ENCODE assay signal across 26 cellular contexts in the genomic region with DNA sequence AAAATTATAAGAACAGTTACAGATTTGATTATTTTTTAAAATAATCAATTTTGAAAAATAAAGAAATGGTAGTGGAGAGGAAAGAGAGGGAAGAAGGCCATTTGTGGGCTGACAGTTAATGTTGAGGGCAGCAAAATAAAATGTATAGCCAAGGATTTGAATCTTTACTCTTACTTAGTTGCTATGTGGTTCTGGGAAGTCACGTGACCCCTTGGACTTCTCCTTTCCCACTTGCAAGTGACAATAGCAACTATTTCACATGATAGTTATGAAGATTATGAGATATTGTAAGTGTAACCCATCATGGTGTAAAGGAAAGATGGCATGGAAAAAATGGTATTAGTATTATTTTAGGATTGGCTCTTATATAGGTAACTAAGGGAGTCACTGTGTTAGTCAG.
"Had no signal": no experiment of that assay in that cellular context is flagged by ENCODE, and none has a peak within 500 bp of the region (broad histone marks: within the 10 kb centered on the region; RNA-seq: fewer than 3 reads in every experiment).

No MANE protein-coding gene starts in this region.

- H3K36me3 ChIP-seq: colonic mucosa, esophagus squamous epithelium, gastrocnemius medialis, heart right ventricle, left lung, lower lobe of right lung had no signal

- H3K4me3 ChIP-seq: colonic mucosa, esophagus squamous epithelium, gastrocnemius medialis, heart right ventricle, left lung, lower lobe of right lung, mucosa of descending colon had no signal

- H3K9me3 ChIP-seq: colonic mucosa, esophagus squamous epithelium, gastrocnemius medialis, lower lobe of right lung, mucosa of descending colon had no signal

- H3K27ac ChIP-seq: colonic mucosa, epithelial cell of prostate, esophagus squamous epithelium, gastrocnemius medialis, heart right ventricle, left lung, lower lobe of right lung had no signal

- H3K27me3 ChIP-seq: colonic mucosa, esophagus squamous epithelium, gastrocnemius medialis, heart right ventricle, left lung had no signal

- H3K4me1 ChIP-seq: colonic mucosa, esophagus squamous epithelium, gastrocnemius medialis, heart right ventricle, left lung, lower lobe of right lung had no signal

- FAIRE-seq: endometrium, islet of Langerhans, keratinocyte had no signal

- ATAC-seq: effector memory CD8-positive, alpha-beta T cell; esophagus mucosa; gastrocnemius medialis; heart right ventricle; left cardiac atrium; left lung; left ventricle myocardium superior; lower lobe of right lung; mucosa of descending colon had no signal

- DNase-seq: colonic mucosa; cortex of kidney; effector CD8-positive, alpha-beta T cell; effector memory CD8-positive, alpha-beta T cell; endodermal cell; erythroblast; esophagus squamous epithelium; foreskin fibroblast; foreskin melanocyte; gastrocnemius medialis; glutamatergic neuron; head of caudate nucleus; heart right ventricle; hippocampal formation; left cardiac atrium; left lung; left ventricle myocardium superior; lower lobe of right lung; mesenchymal stem cell; mucosa of descending colon; naive B cell had no signal
